Comparison of ENCODE assay signal across 12 cellular contexts in the genomic region with DNA sequence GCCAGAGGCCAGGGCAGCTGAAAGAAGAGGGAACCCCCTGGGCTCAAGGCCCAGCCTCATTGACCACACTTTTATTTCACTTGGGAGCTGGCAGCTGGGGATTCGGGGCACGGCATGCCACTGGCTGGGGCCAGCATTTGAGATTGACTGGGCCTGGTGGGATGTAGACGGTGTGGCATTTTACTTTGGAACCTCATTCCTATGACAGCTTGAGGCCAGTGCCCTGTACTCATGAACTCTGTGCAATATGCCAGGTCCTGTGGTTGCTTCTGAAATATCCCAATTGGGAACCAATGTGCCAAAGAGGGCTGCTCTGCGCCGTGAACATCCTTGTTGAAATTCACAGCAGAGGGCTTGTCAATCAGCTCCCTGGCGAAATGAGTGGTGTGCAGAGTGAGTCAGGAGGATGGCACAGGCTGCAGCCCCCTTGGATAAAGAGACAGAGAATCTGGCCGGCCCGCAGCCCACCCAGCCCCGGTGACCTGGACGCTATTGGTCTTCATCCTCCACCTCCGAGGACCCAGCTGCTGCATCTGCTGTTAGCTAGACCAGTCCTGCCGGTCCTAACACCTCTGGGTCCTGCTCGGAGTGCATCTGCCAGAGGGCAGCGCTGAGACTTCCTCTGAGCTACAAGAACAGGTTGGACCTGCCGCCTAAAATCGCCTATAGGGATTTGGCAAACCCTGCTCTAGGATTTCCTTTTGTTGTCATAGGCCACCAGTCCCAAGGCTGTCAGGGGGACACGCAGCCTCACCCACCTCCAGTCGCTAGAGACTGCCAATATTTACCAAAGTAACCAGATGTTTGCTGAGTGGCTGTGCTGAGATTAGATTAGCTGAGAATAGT. TPM values are rescaled to one million over a fixed set of nuclear protein-coding genes. Genes with fewer than 3 reads are reported as not detected.
DNase-seq lines count a peak whose midpoint lies in the region; ATAC-seq and TF ChIP-seq lines count a peak whose summit lies in the region.
"Had no signal": no experiment of that assay in that cellular context is flagged by ENCODE, and none has a peak within 500 bp of the region (broad histone marks: within the 10 kb centered on the region; RNA-seq: fewer than 3 reads in every experiment).

No MANE protein-coding gene starts in this region.

- no peaks in the 10 kb centered on the region for H3K79me2 ChIP-seq in HCT116 (ENCODE audit: insufficient read depth, low read length)

- no peak for TF ChIP-seq POLR2A in HCT116 (IDR thresholded peaks at IDR 0.05; ENCODE audit: borderline replicate concordance, extremely low read depth, insufficient read depth, insufficient read length)

- no peaks in the 10 kb centered on the region for H3K9me3 ChIP-seq in HCT116 (ENCODE audit: control insufficient read depth in 1 of 2, insufficient read depth in 1 of 2, low read depth in 1 of 2, low read length in 2 of 2)
- no peaks in the 10 kb centered on the region for H3K9me3 ChIP-seq in colonic mucosa
- no peaks in the 10 kb centered on the region for H3K9me3 ChIP-seq in muscle layer of duodenum (ENCODE audit: control insufficient read depth in 1 of 2, low read length in 2 of 2)
- H3K9me3 ChIP-seq: gastroesophageal sphincter, thoracic aorta had no signal

- no peaks in the 10 kb centered on the region for H4K20me1 ChIP-seq in HCT116 (ENCODE audit: insufficient read depth)

- CTCF ChIA-PET in HCT116 (lab: Charles Lee), result no interaction called here

- no peak overlapping the region for H3K4me2 ChIP-seq in HCT116 (ENCODE audit: low read length)

- H3K4me1 ChIP-seq in HCT116 (ENCODE audit: control insufficient read depth in 1 of 2, insufficient read depth in 2 of 2, low read length in 2 of 2) (peaks cover 0 to 3% of the 10 kb centered on the region in 2 experiments; a peak in 1 of 4 replicates), colonic mucosa (peaks cover 10% of the 10 kb centered on the region), muscle layer of duodenum (ENCODE audit: control insufficient read depth in 1 of 2, insufficient read depth in 2 of 2, low read length in 2 of 2) (peaks cover 0 to 10% of the 10 kb centered on the region in 2 donors)

- no TSS peak for BruUV-seq in HCT116 (replicated peaks; lab: Mats Ljungman, UMichigan)

- RAD21 ChIA-PET in HCT116 (lab: Charles Lee; ENCODE audit: low non-redundant PET in 1 of 2, low total read pairs in 2 of 2, uncharacterized antibody in 2 of 2, unreplicated experiment in 2 of 2), result no interaction called here

- H2AFZ ChIP-seq in HCT116 (ENCODE audit: low read depth, low read length, poor library complexity, severe bottlenecking), result no peak overlapping the region

- H3K4me3 ChIP-seq in HCT116 (replicated peaks in 1 of 2; ENCODE audit: low read depth in 1 of 2, low read length in 2 of 2), result no peak overlapping the region
- H3K4me3 ChIP-seq in colonic mucosa, result no peak overlapping the region
- H3K4me3 ChIP-seq in muscle layer of duodenum (ENCODE audit: low read depth in 1 of 2, low read length in 2 of 2), result no peak overlapping the region
- no peak overlapping the region for H3K4me3 ChIP-seq in foreskin fibroblast (ENCODE audit: low read depth in 1 of 2, low read length in 2 of 2)
- H3K4me3 ChIP-seq: gastroesophageal sphincter, thoracic aorta had no signal

- TF ChIP-seq CTCF in HCT116 (IDR thresholded peaks at IDR 0.05 in 2 of 3, conservative IDR thresholded peaks at IDR 0.05 in 1 of 3; ENCODE audit: borderline replicate concordance in 1 of 3, insufficient read depth in 1 of 3, low read depth in 2 of 3, low read length in 2 of 3), result no peak
- TF ChIP-seq CTCF in colonic mucosa (IDR thresholded peaks at IDR 0.05), result no peak
- TF ChIP-seq CTCF in foreskin fibroblast (IDR thresholded peaks at IDR 0.05; ENCODE audit: low read depth, low read length), result no peak

- DNase-seq in COR-L47 (lab: John Stamatoyannopoulos, UW) (peak; percentile 78), HCT116 (ENCODE audit: low read depth, low spot score) (no peak), colonic mucosa (peak; percentile 41), hepatic stellate cell (ENCODE audit: low spot score) (no peak), foreskin fibroblast (no peak)
- DNase-seq: activated B cell treated with CpG ODN at 0.5 μM for 24 hours, C1 segment of cervical spinal cord had no signal

- no peaks in the 10 kb centered on the region for H3K27me3 ChIP-seq in HCT116 (ENCODE audit: insufficient read depth, low read length)
- H3K27me3 ChIP-seq in colonic mucosa, result no peaks in the 10 kb centered on the region
- H3K27me3 ChIP-seq in muscle layer of duodenum (ENCODE audit: low read depth, low read length), result no peaks in the 10 kb centered on the region
- H3K27me3 ChIP-seq: gastroesophageal sphincter had no signal

- POLR2A ChIA-PET in HCT116 (lab: Charles Lee), result no interaction called here

- H3K9ac ChIP-seq in HCT116 (ENCODE audit: low read length) (no peak overlapping the region), colonic mucosa (ENCODE audit: low read depth in 2 of 2, low read length in 2 of 2) (peak overlapping the region in 1 of 2 donors; percentile 32)

- H3K9me2 ChIP-seq in HCT116 (ENCODE audit: insufficient read depth), result no peaks in the 10 kb centered on the region

- intact Hi-C loops in HCT116 (cut with micrococcal nuclease) (no loop called here), colonic mucosa (cut with DNase I) (no loop called here)

- peak; percentile 25; the same call in 1 of the 2 replicates for TF ChIP-seq RAD21 in HCT116 (IDR thresholded peaks at IDR 0.05; ENCODE audit: low read depth)

- ATAC-seq in HCT116 (peak; percentile 47; the same call in 1 of the 2 replicates), GM21723 (IDR thresholded peaks at IDR 0.05; ENCODE audit: unreplicated experiment) (no peak), HG02885 (IDR thresholded peaks at IDR 0.05; ENCODE audit: poor library complexity, unreplicated experiment) (no peak)
- ATAC-seq: gastroesophageal sphincter had no signal

- no peak overlapping the region for H3K27ac ChIP-seq in HCT116 (ENCODE audit: low read depth, low read length)
- no peak overlapping the region for H3K27ac ChIP-seq in colonic mucosa
- H3K27ac ChIP-seq in muscle layer of duodenum (ENCODE audit: low read length), result peak overlapping the region; percentile 54
- H3K27ac ChIP-seq: gastroesophageal sphincter, thoracic aorta had no signal

- no peaks in the 10 kb centered on the region for H3K36me3 ChIP-seq in HCT116 (ENCODE audit: control insufficient read depth in 1 of 2, insufficient read depth in 2 of 2, low read length in 2 of 2)
- no peaks in the 10 kb centered on the region for H3K36me3 ChIP-seq in colonic mucosa
- no peaks in the 10 kb centered on the region for H3K36me3 ChIP-seq in muscle layer of duodenum (ENCODE audit: control insufficient read depth in 1 of 2, insufficient read depth in 2 of 2, low read length in 2 of 2)
- H3K36me3 ChIP-seq: gastroesophageal sphincter, thoracic aorta had no signal

TF ChIP-seq in HCT116, 20 proteins besides CTCF, POLR2A, EP300 and RAD21 (continues in another document):
- TF ChIP-seq CBX3 (IDR thresholded peaks at IDR 0.05; ENCODE audit: low read depth), result no peak
- no peak for TF ChIP-seq JUND (IDR thresholded peaks at IDR 0.05)
- TF ChIP-seq POLR2AphosphoS5 (IDR thresholded peaks at IDR 0.05; ENCODE audit: low read depth, low read length), result no peak
- no peak for TF ChIP-seq EGR1 (IDR thresholded peaks at IDR 0.05; ENCODE audit: low read depth)
- no peak for TF ChIP-seq EZH2phosphoT487 (IDR thresholded peaks at IDR 0.05; ENCODE audit: borderline replicate concordance)
- TF ChIP-seq ZFX (IDR thresholded peaks at IDR 0.05), result no peak
- no peak for TF ChIP-seq ZBTB33 (IDR thresholded peaks at IDR 0.05; ENCODE audit: extremely low read depth, insufficient replicate concordance, low read length)
- TF ChIP-seq YY1 (IDR thresholded peaks at IDR 0.05; ENCODE audit: extremely low read depth, insufficient replicate concordance, low read depth, low read length), result no peak
- no peak for TF ChIP-seq SRF (IDR thresholded peaks at IDR 0.05; ENCODE audit: low read depth)
- no peak for TF ChIP-seq MAX (IDR thresholded peaks at IDR 0.05)

RNA-seq across cellular contexts. Expression of gene PRKAG2, which starts 58.0 kb away (rescaled TPM):
- total RNA-seq in HCT116 (2021; ENCODE audit: unreplicated experiment) (23.6 TPM), colonic mucosa (10 to 100 TPM; 36.3 to 42.0 TPM)
- polyA plus RNA-seq in HCT116 (2012), result 18.0 and 20.9 TPM in 2 replicates

Comparison
In these comparisons a context has a peak if more than half of its experiments do, and no peak if none do; other contexts are left out.
1. DNase-seq: peak in COR-L47 (single experiment) and colonic mucosa (single experiment); none in HCT116 (single experiment), hepatic stellate cell (single experiment) and foreskin fibroblast (0 of 2).